ENCODE assay signal across 12 cellular contexts in genomic region chr1:78370779-78371482, GRCh38.
DNase-seq lines count a peak whose midpoint lies in the region; ATAC-seq and TF ChIP-seq lines count a peak whose summit lies in the region.
"Had no signal": no experiment of that assay in that cellular context is flagged by ENCODE, and none has a peak within 500 bp of the region (broad histone marks: within the 10 kb centered on the region; RNA-seq: fewer than 3 reads in every experiment).

No MANE protein-coding gene starts in this region.

- H2AK5ac ChIP-seq in mesendoderm (ENCODE audit: low read length): no peak overlapping the region

- H3K27ac ChIP-seq in breast epithelium: peak overlapping the region in 1 of 2 donors; percentile 68
- H3K27ac ChIP-seq in mammary epithelial cell (ENCODE audit: insufficient read depth, low read depth, low read length): peak overlapping the region; percentile 38
- no peak overlapping the region for H3K27ac ChIP-seq in mesendoderm (ENCODE audit: low read depth, low read length)

- no peak overlapping the region for H2BK120ac ChIP-seq in mesendoderm (ENCODE audit: low read depth, low read length)

- H3K36me3 ChIP-seq in breast epithelium (no peaks in the 10 kb centered on the region), mammary epithelial cell (ENCODE audit: insufficient read depth, low read length) (no peaks in the 10 kb centered on the region), mesendoderm (ENCODE audit: control insufficient read depth, insufficient read depth, low read length) (no peaks in the 10 kb centered on the region), H7 (replicated peaks; ENCODE audit: control insufficient read depth, insufficient read depth, low read length) (no peaks in the 10 kb centered on the region)
- H3K36me3 ChIP-seq: tibial nerve had no signal

- H3K4me1 ChIP-seq in breast epithelium: no peaks in the 10 kb centered on the region
- peaks cover 21% of the 10 kb centered on the region for H3K4me1 ChIP-seq in mammary epithelial cell (ENCODE audit: insufficient read depth, low read length)
- no peaks in the 10 kb centered on the region for H3K4me1 ChIP-seq in mesendoderm (ENCODE audit: control insufficient read depth, low read depth, low read length)
- H3K4me1 ChIP-seq: tibial nerve had no signal

- H3K4me1 Mint-ChIP-seq in MCF 10A (ENCODE audit: insufficient read depth, unreplicated experiment): peaks cover 40% of the 10 kb centered on the region

- POLR2A ChIA-PET in MCF 10A (lab: Yijun Ruan, JAX): interaction anchor here (0.7 to 2.0 kb wide), 5 partner anchors 10 to 67 kb away, joined by 3 to 6 read pairs (median 5); no protein-coding TSS in a partner anchor

- no peak overlapping the region for H3K4me3 ChIP-seq in breast epithelium
- no peak overlapping the region for H3K4me3 ChIP-seq in mammary epithelial cell (replicated peaks in 1 of 3; ENCODE audit: insufficient read depth in 1 of 3, low read depth in 2 of 3, low read length in 3 of 3)
- H3K4me3 ChIP-seq in mesendoderm (ENCODE audit: low read length): no peak overlapping the region
- H3K4me3 ChIP-seq in H7 (ENCODE audit: insufficient read depth, low read depth, low read length): no peak overlapping the region
- H3K4me3 ChIP-seq: tibial nerve had no signal

- H2BK5ac ChIP-seq in mesendoderm (ENCODE audit: low read length): no peak overlapping the region

- H4K20me1 ChIP-seq in mammary epithelial cell (ENCODE audit: insufficient read depth, low read length): no peaks in the 10 kb centered on the region

- no peaks in the 10 kb centered on the region for H3K9me3 Mint-ChIP-seq in MCF 10A (ENCODE audit: unreplicated experiment)

- H4K8ac ChIP-seq in mesendoderm (ENCODE audit: low read depth, low read length): no peak overlapping the region

- TF ChIP-seq POLR2A in breast epithelium (IDR thresholded peaks at IDR 0.05): no peak

- 43% methylated on average over 2 of the region's 2 CpGs for WGBS in mammary epithelial cell (ENCODE audit: low coverage, missing lambda C conversion rate)
- no CpG with 5 or more reads among the region's 2 CpGs for WGBS in mesendoderm (ENCODE audit: extremely low coverage, insufficient coverage, low lambda C conversion rate)

- peak overlapping the region; percentile 46 for H3K4me2 ChIP-seq in mammary epithelial cell (ENCODE audit: insufficient read depth, low read depth, low read length)
- H3K4me2 ChIP-seq in mesendoderm (ENCODE audit: low read length): no peak overlapping the region

- dilution Hi-C loops in mammary epithelial cell (cut with HindIII; ENCODE audit: low sequenced_read_pairs): no loop called here

- CTCF ChIA-PET in MCF 10A (lab: Yijun Ruan, JAX) (interaction anchor here (0.6 to 2.0 kb wide), 2 partner anchors 37 to 360 kb away, joined by 4 to 5 read pairs; no protein-coding TSS in a partner anchor), mammary epithelial cell (lab: Charles Lee; ENCODE audit: low non-redundant PET) (interaction anchor here (0.7 kb wide), 1 partner anchor 307 kb away, joined by 8 read pairs; no protein-coding TSS in a partner anchor)

- H3K79me1 ChIP-seq in mesendoderm (ENCODE audit: low read length): no peaks in the 10 kb centered on the region

- BruUV-seq in MCF 10A (replicated peaks; lab: Mats Ljungman, UMichigan) (no TSS peak), mammary epithelial cell (replicated peaks; lab: Mats Ljungman, UMichigan) (no TSS peak)

- H3K23ac ChIP-seq in mesendoderm (ENCODE audit: low read length): no peak overlapping the region

- H3K4ac ChIP-seq in mesendoderm (ENCODE audit: low read depth, low read length): no peak overlapping the region

- in situ Hi-C loops in mammary epithelial cell (cut with MboI; ENCODE audit: low sequenced_read_pairs in 2 of 2): no loop called here

- H3K9ac ChIP-seq in mammary epithelial cell (ENCODE audit: insufficient read depth, low read length): no peak overlapping the region
- H3K9ac ChIP-seq in mesendoderm (ENCODE audit: low read length): no peak overlapping the region

- H3K27ac Mint-ChIP-seq in MCF 10A (ENCODE audit: low read depth, unreplicated experiment): peak overlapping the region; percentile 96
- H3K27ac Mint-ChIP-seq: dendritic cell treated with granulocyte-macrophage colony-stimulating factor and Interleukin-4, amounts not matched to agents 40 ng/mL and 50 ng/mL, for 4 days had no signal

- H2AFZ ChIP-seq in mammary epithelial cell (ENCODE audit: low read depth, low read length): no peak overlapping the region

- intact Hi-C loops in MCF 10A (cut with micrococcal nuclease): loop anchor here (10.0 kb wide), 1 partner anchor 146 kb away; no protein-coding TSS in a partner anchor
- intact Hi-C loops in breast epithelium (cut with DNase I; ENCODE audit: low total_unique reads): no loop called here
- intact Hi-C loops in mammary epithelial cell (cut with micrococcal nuclease): no loop called here

- no peak overlapping the region for H2BK15ac ChIP-seq in mesendoderm (replicated peaks; ENCODE audit: low read depth)

- no peaks in the 10 kb centered on the region for H3K36me3 Mint-ChIP-seq in MCF 10A (ENCODE audit: insufficient read depth, unreplicated experiment)

- H3K9me3 ChIP-seq in breast epithelium (no peaks in the 10 kb centered on the region), mammary epithelial cell (replicated peaks; ENCODE audit: insufficient read depth, low read length) (no peaks in the 10 kb centered on the region)
- H3K9me3 ChIP-seq: tibial nerve had no signal

- H3K27me3 ChIP-seq in breast epithelium (no peaks in the 10 kb centered on the region), mammary epithelial cell (ENCODE audit: insufficient read depth, low read length) (no peaks in the 10 kb centered on the region), mesendoderm (ENCODE audit: insufficient read depth, low read length, poor library complexity) (no peaks in the 10 kb centered on the region), H7 (ENCODE audit: control insufficient read depth, insufficient read depth, low read length) (no peaks in the 10 kb centered on the region)
- H3K27me3 ChIP-seq: tibial nerve had no signal

- no peaks in the 10 kb centered on the region for H3K79me2 ChIP-seq in mammary epithelial cell (ENCODE audit: insufficient read depth, low read length)
- H3K79me2 ChIP-seq in mesendoderm (ENCODE audit: control insufficient read depth, insufficient read depth, low read length): no peaks in the 10 kb centered on the region

- H3K56ac ChIP-seq in mesendoderm (ENCODE audit: low read length): no peak overlapping the region

- H3K4me3 Mint-ChIP-seq in MCF 10A (ENCODE audit: unreplicated experiment): peak overlapping the region; percentile 19
- H3K4me3 Mint-ChIP-seq: dendritic cell treated with granulocyte-macrophage colony-stimulating factor and Interleukin-4, amounts not matched to agents 40 ng/mL and 50 ng/mL, for 4 days had no signal

- DNase-seq in MCF 10A (ENCODE audit: unreplicated experiment) (peak; percentile 80), breast epithelium (ENCODE audit: low spot score in 2 of 2) (no peak), mammary epithelial cell (peak; percentile 89), mesendoderm (no peak), SHP77 (lab: John Stamatoyannopoulos, UW) (no peak), H7 (no peak), NCI-H1105 (lab: John Stamatoyannopoulos, UW) (no peak)
- DNase-seq: 8988T, left colon had no signal

- peak; percentile 74 for ATAC-seq in HG03097 (IDR thresholded peaks at IDR 0.05; ENCODE audit: low FRiP score, unreplicated experiment)
- ATAC-seq: left colon had no signal

- H3K18ac ChIP-seq in mesendoderm (ENCODE audit: low read length): no peak overlapping the region

- TF ChIP-seq CTCF in MCF 10A (IDR thresholded peaks at IDR 0.05; ENCODE audit: unreplicated experiment) (no peak), breast epithelium (IDR thresholded peaks at IDR 0.05) (no peak), mammary epithelial cell (conservative IDR thresholded peaks at IDR 0.05 in 1 of 2, IDR thresholded peaks at IDR 0.05 in 1 of 2; ENCODE audit: extremely low read depth in 1 of 2, insufficient read depth in 1 of 2, low read depth in 1 of 2, low read length in 2 of 2) (no peak)

- no peak overlapping the region for H4K5ac ChIP-seq in mesendoderm (ENCODE audit: low read length)

- no peaks in the 10 kb centered on the region for H3K27me3 Mint-ChIP-seq in MCF 10A (ENCODE audit: insufficient read depth, unreplicated experiment)
- H3K27me3 Mint-ChIP-seq: dendritic cell treated with granulocyte-macrophage colony-stimulating factor and Interleukin-4, amounts not matched to agents 40 ng/mL and 50 ng/mL, for 4 days had no signal

Comparison
In these comparisons a context has a peak if more than half of its experiments do, and no peak if none do; other contexts are left out.
1. DNase-seq: peak in MCF 10A (single experiment) and mammary epithelial cell (single experiment); none in breast epithelium (0 of 2), mesendoderm (single experiment), SHP77 (0 of 2), H7 (single experiment) and NCI-H1105 (single experiment).